Comparison of ENCODE assay signal across 18 cellular contexts in the genomic region with DNA sequence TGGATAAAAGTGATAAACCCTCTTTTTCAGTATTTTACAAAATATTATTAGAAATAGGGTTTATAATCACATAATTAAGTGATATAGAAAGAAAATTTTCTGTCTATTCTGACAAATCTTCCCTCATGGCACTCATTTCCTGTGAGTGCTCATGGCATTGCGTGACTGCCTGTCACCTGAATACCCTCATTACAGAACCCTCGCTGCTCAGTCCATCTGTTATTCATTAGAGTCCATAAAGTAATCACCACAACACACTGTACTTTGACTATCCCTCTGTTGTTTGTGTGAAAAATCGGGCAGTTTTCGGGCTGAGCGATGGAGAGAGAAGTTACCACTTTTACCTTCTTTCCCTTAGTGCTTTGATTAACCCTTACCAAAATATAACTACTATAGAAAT.
DNase-seq lines count a peak whose midpoint lies in the region; ATAC-seq and TF ChIP-seq lines count a peak whose summit lies in the region.
"Had no signal": no experiment of that assay in that cellular context is flagged by ENCODE, and none has a peak within 500 bp of the region (broad histone marks: within the 10 kb centered on the region; RNA-seq: fewer than 3 reads in every experiment).

No MANE protein-coding gene starts in this region.

- no peak for TF ChIP-seq POLR2A in thyroid gland (IDR thresholded peaks at IDR 0.05)

- 77 to 82% methylated on average over 5 of the region's 5 CpGs for WGBS in thyroid gland, 2 donors

- peak overlapping the region; percentile 9 for H3K4me3 Mint-ChIP-seq in type B pancreatic cell
- H3K4me3 Mint-ChIP-seq in stimulated activated naive CD8-positive, alpha-beta T cell treated with anti-CD3 and anti-CD28 coated beads, Interleukin-15, amount 100 ng/mL, for 72 hours, result no peak overlapping the region
- H3K4me3 Mint-ChIP-seq: naive B cell had no signal

- no peaks in the 10 kb centered on the region for H3K27me3 Mint-ChIP-seq in type B pancreatic cell
- no peaks in the 10 kb centered on the region for H3K27me3 Mint-ChIP-seq in stimulated activated naive CD8-positive, alpha-beta T cell treated with anti-CD3 and anti-CD28 coated beads, Interleukin-15, amount 100 ng/mL, for 72 hours
- H3K27me3 Mint-ChIP-seq: naive B cell had no signal

- H3K9me3 Mint-ChIP-seq in type B pancreatic cell, result no peaks in the 10 kb centered on the region
- peaks cover 6 to 12% of the 10 kb centered on the region in 2 donors for H3K9me3 Mint-ChIP-seq in stimulated activated naive CD8-positive, alpha-beta T cell treated with anti-CD3 and anti-CD28 coated beads, Interleukin-15, amount 100 ng/mL, for 72 hours

- no peak overlapping the region for H3K4me3 ChIP-seq in thyroid gland (replicated peaks in 1 of 3)
- H3K4me3 ChIP-seq: gastrocnemius medialis, upper lobe of left lung had no signal

- no peak overlapping the region for H3K27ac Mint-ChIP-seq in type B pancreatic cell
- no peak overlapping the region for H3K27ac Mint-ChIP-seq in stimulated activated naive CD8-positive, alpha-beta T cell treated with anti-CD3 and anti-CD28 coated beads, Interleukin-15, amount 100 ng/mL, for 72 hours
- H3K27ac Mint-ChIP-seq: naive B cell had no signal

- no peaks in the 10 kb centered on the region for H3K27me3 ChIP-seq in thyroid gland
- H3K27me3 ChIP-seq: gastrocnemius medialis, upper lobe of left lung had no signal

- ATAC-seq in stimulated activated naive CD8-positive, alpha-beta T cell treated with anti-CD3 and anti-CD28 coated beads, Interleukin-15, amount 100 ng/mL, for 72 hours, result no peak
- ATAC-seq: gastrocnemius medialis had no signal

- no peak overlapping the region for H3K27ac ChIP-seq in thyroid gland
- H3K27ac ChIP-seq: gastrocnemius medialis, upper lobe of left lung had no signal

- H3K9me3 ChIP-seq in thyroid gland, result no peaks in the 10 kb centered on the region
- H3K9me3 ChIP-seq: gastrocnemius medialis, upper lobe of left lung had no signal

- no peaks in the 10 kb centered on the region for H3K36me3 ChIP-seq in thyroid gland
- H3K36me3 ChIP-seq: gastrocnemius medialis, upper lobe of left lung had no signal

- H3K4me1 Mint-ChIP-seq in type B pancreatic cell (ENCODE audit: unreplicated experiment), result peaks cover 8% of the 10 kb centered on the region
- H3K4me1 Mint-ChIP-seq in stimulated activated naive CD8-positive, alpha-beta T cell treated with anti-CD3 and anti-CD28 coated beads, Interleukin-15, amount 100 ng/mL, for 72 hours, result no peaks in the 10 kb centered on the region
- H3K4me1 Mint-ChIP-seq: naive B cell had no signal

- intact Hi-C loops in thyroid gland (cut with DNase I), result no loop called here

- TF ChIP-seq CTCF in type B pancreatic cell (conservative IDR thresholded peaks at IDR 0.05) (no peak), thyroid gland (IDR thresholded peaks at IDR 0.05) (no peak)

- no peaks in the 10 kb centered on the region for H3K36me3 Mint-ChIP-seq in type B pancreatic cell
- H3K36me3 Mint-ChIP-seq: naive B cell had no signal

- DNase-seq in NCI-H2227 (lab: John Stamatoyannopoulos, UW; ENCODE audit: unreplicated experiment) (peak; percentile 12), NCI-H2227 treated with DMSO at 0.1 percent for 48 hours (lab: John Stamatoyannopoulos, UW) (no peak), NCI-H69 (lab: John Stamatoyannopoulos, UW) (peak; percentile 76), cerebellar nuclear complex (lab: John Stamatoyannopoulos, UW) (peak; percentile 6 to 53), type B pancreatic cell (ENCODE audit: extremely low spot score, unreplicated experiment) (no peak), DMS53 treated with DMSO at 0.1 percent for 48 hours (lab: John Stamatoyannopoulos, UW; ENCODE audit: unreplicated experiment) (no peak), thyroid gland (no peak)
- DNase-seq in stimulated activated naive CD8-positive, alpha-beta T cell treated with anti-CD3 and anti-CD28 coated beads, Interleukin-15, amount 100 ng/mL, for 72 hours, result no peak
- DNase-seq: 8988T; activated CD4-positive, alpha-beta T cell treated with anti-CD3 and anti-CD28 coated beads for 48 hours; activated naive CD4-positive, alpha-beta T cell; central memory CD4-positive, alpha-beta T cell; gastrocnemius medialis; mesendoderm; naive B cell; stimulated activated CD4-positive, alpha-beta T cell treated with anti-CD3 and anti-CD28 coated beads, Interleukin-4, amount 100 ng/mL, for 4 hours; T-helper 1 cell; upper lobe of left lung had no signal

- no peaks in the 10 kb centered on the region for H3K4me1 ChIP-seq in thyroid gland
- H3K4me1 ChIP-seq: gastrocnemius medialis, upper lobe of left lung had no signal

Comparison
In these comparisons a context has a peak if more than half of its experiments do, and no peak if none do; other contexts are left out.
1. DNase-seq: peak in NCI-H2227 (single experiment), NCI-H69 (single experiment) and cerebellar nuclear complex (2 of 2); none in NCI-H2227 treated with DMSO at 0.1 percent for 48 hours (single experiment), type B pancreatic cell (single experiment), DMS53 treated with DMSO at 0.1 percent for 48 hours (single experiment), thyroid gland (0 of 2) and stimulated activated naive CD8-positive, alpha-beta T cell treated with anti-CD3 and anti-CD28 coated beads, Interleukin-15, amount 100 ng/mL, for 72 hours (0 of 2).